21 cellular contexts compared by ENCODE assay signal in genomic region chr10:114332808-114333207, GRCh38.
DNase-seq lines count a peak whose midpoint lies in the region; ATAC-seq, FAIRE-seq and TF ChIP-seq lines count a peak whose summit lies in the region.
"Had no signal": no experiment of that assay in that cellular context is flagged by ENCODE, and none has a peak within 500 bp of the region (broad histone marks: within the 10 kb centered on the region; RNA-seq: fewer than 3 reads in every experiment).

No MANE protein-coding gene starts in this region.

- TF ChIP-seq EP300 in SK-N-SH (IDR thresholded peaks at IDR 0.05; ENCODE audit: borderline replicate concordance in 1 of 2, low read depth in 1 of 2, low read length in 1 of 2) = no peak

- WGBS in thyroid gland, 2 donors = 53 to 69% methylated on average over 6 to 7 of the region's 7 CpGs
- whole genome bisulfite sequencing in SK-N-SH (ENCODE audit: low lambda C conversion rate) = 75% methylated on average over 5 of the region's 7 CpGs

- DNase-seq in thyroid gland (no peak), SK-N-SH (no peak), left lobe of liver (ENCODE audit: low spot score) (no peak)
- DNase-seq in naive thymus-derived CD8-positive, alpha-beta T cell = no peak
- DNase-seq: activated CD4-positive, alpha-beta T cell treated with anti-CD3 and anti-CD28 coated beads, Interleukin-2, amount 50 U/mL, for 1 hour; activated naive CD8-positive, alpha-beta T cell treated with anti-CD3 and anti-CD28 coated beads for 36 hours; effector memory CD8-positive, alpha-beta T cell; NCI-H146; NCI-H2171 treated with DMSO at 0.1 percent for 48 hours; NCI-H526 treated with DMSO at 0.1 percent for 48 hours; right lobe of liver had no signal

- peaks cover 75% of the 10 kb centered on the region for H3K4me1 Mint-ChIP-seq in nephron
- peaks cover 0 to 2% (median 0%) of the 10 kb centered on the region in 4 donors for H3K4me1 Mint-ChIP-seq in naive thymus-derived CD8-positive, alpha-beta T cell

- TF ChIP-seq POLR2A in thyroid gland (IDR thresholded peaks at IDR 0.05) = no peak

- peaks cover 1% of the 10 kb centered on the region for H3K36me3 Mint-ChIP-seq in nephron (ENCODE audit: low read depth)
- H3K36me3 Mint-ChIP-seq in naive thymus-derived CD8-positive, alpha-beta T cell = no peaks in the 10 kb centered on the region
- H3K36me3 Mint-ChIP-seq: activated naive CD8-positive, alpha-beta T cell treated with anti-CD3 and anti-CD28 coated beads for 36 hours had no signal

- no peak overlapping the region for H3K9ac ChIP-seq in Loucy (ENCODE audit: low read depth, low read length, poor library complexity, severe bottlenecking)
- H3K9ac ChIP-seq in SK-N-SH = no peak overlapping the region

- H3K36me3 ChIP-seq in Loucy (ENCODE audit: insufficient read depth, low read length) (no peaks in the 10 kb centered on the region), thyroid gland (peaks cover 6 to 14% of the 10 kb centered on the region in 2 donors), SK-N-SH (replicated peaks in 1 of 2; ENCODE audit: control insufficient read depth in 1 of 2, insufficient read depth in 2 of 2, low read length in 1 of 2) (no peaks in the 10 kb centered on the region)
- H3K36me3 ChIP-seq: HAP-1, right lobe of liver had no signal

- peaks cover 3% of the 10 kb centered on the region for H3K27me3 Mint-ChIP-seq in nephron (ENCODE audit: low read depth)
- peaks cover 0 to 8% (median 0%) of the 10 kb centered on the region in 5 donors for H3K27me3 Mint-ChIP-seq in naive thymus-derived CD8-positive, alpha-beta T cell

- peak overlapping the region; percentile 55 to 68 (median 65) for H3K27ac ChIP-seq in thyroid gland
- no peak overlapping the region for H3K27ac ChIP-seq in SK-N-SH (ENCODE audit: low read depth in 2 of 2, low read length in 1 of 2)
- H3K27ac ChIP-seq: right lobe of liver had no signal

- H3K4me3 ChIP-seq in Loucy (ENCODE audit: low read length, poor library complexity, severe bottlenecking) (no peak overlapping the region), thyroid gland (replicated peaks in 1 of 3) (no peak overlapping the region), SK-N-SH (ENCODE audit: low read depth in 2 of 2, low read length in 1 of 2) (no peak overlapping the region)
- H3K4me3 ChIP-seq: GM12878, HAP-1, K562, lung, right lobe of liver had no signal

- H4K20me1 ChIP-seq in Loucy (ENCODE audit: insufficient read depth, low read length, poor library complexity, severe bottlenecking) = no peaks in the 10 kb centered on the region
- no peaks in the 10 kb centered on the region for H4K20me1 ChIP-seq in SK-N-SH (ENCODE audit: insufficient read depth)

- CTCF ChIA-PET in SK-N-SH (lab: Yijun Ruan, JAX) = interaction anchor here (1.1 to 2.6 kb wide), 2 partner anchors 29 to 44 kb away, joined by 4 to 11 read pairs; no protein-coding TSS in a partner anchor

- peak; percentile 58 for FAIRE-seq in endometrium (lab: Jason Lieb, UNC)
- FAIRE-seq: GM12878, K562 had no signal

- POLR2A ChIA-PET in naive thymus-derived CD8-positive, alpha-beta T cell (lab: Charles Lee) = no interaction called here
- POLR2A ChIA-PET in SK-N-SH (lab: Yijun Ruan, JAX) = no interaction called here

- H3K27me3 ChIP-seq in Loucy (ENCODE audit: insufficient read depth, low read length, poor library complexity, severe bottlenecking) = no peaks in the 10 kb centered on the region
- H3K27me3 ChIP-seq in thyroid gland = no peaks in the 10 kb centered on the region
- H3K27me3 ChIP-seq in SK-N-SH (ENCODE audit: insufficient read depth) = peaks cover 5% of the 10 kb centered on the region; the same call in 1 of the 2 replicates
- H3K27me3 ChIP-seq: right lobe of liver had no signal

- H3K9me3 ChIP-seq in Loucy (ENCODE audit: insufficient read depth, low read depth, low read length) (no peaks in the 10 kb centered on the region), thyroid gland (no peaks in the 10 kb centered on the region), SK-N-SH (no peaks in the 10 kb centered on the region)
- H3K9me3 ChIP-seq: HAP-1, right lobe of liver had no signal

- TF ChIP-seq CTCF in Loucy (conservative IDR thresholded peaks at IDR 0.05; ENCODE audit: low read length) (no peak), nephron (IDR thresholded peaks at IDR 0.05; ENCODE audit: unreplicated experiment in 3 of 3) (no peak), thyroid gland (IDR thresholded peaks at IDR 0.05) (no peak), SK-N-SH (IDR thresholded peaks at IDR 0.05) (no peak)

- H3K9me2 ChIP-seq in Loucy (replicated peaks; ENCODE audit: low read depth, low read length) (no peaks in the 10 kb centered on the region), SK-N-SH (no peaks in the 10 kb centered on the region)

- H3K4me2 ChIP-seq in Loucy (ENCODE audit: low read depth, low read length, poor library complexity, severe bottlenecking) (no peak overlapping the region), SK-N-SH (no peak overlapping the region)

- H3K27ac Mint-ChIP-seq in nephron = peak overlapping the region; percentile 93 to 98 (median 98)
- H3K27ac Mint-ChIP-seq in naive thymus-derived CD8-positive, alpha-beta T cell = no peak overlapping the region
- H3K27ac Mint-ChIP-seq: activated naive CD8-positive, alpha-beta T cell treated with anti-CD3 and anti-CD28 coated beads for 36 hours; activated T-helper 2 cell treated with anti-CD3 and anti-CD28 coated beads, Interferon-gamma antibody, Interleukin-2, Interleukin-4, amounts not matched to agents 10 μg/mL and 5 μg/mL and 100 μg/mL, durations not matched to agents 14 hours and 24 hours and 36 hours; effector memory CD8-positive, alpha-beta T cell had no signal

- H3K9me3 Mint-ChIP-seq in nephron = no peaks in the 10 kb centered on the region
- no peaks in the 10 kb centered on the region for H3K9me3 Mint-ChIP-seq in naive thymus-derived CD8-positive, alpha-beta T cell
- H3K9me3 Mint-ChIP-seq: activated naive CD8-positive, alpha-beta T cell treated with anti-CD3 and anti-CD28 coated beads for 36 hours; activated T-helper 2 cell treated with anti-CD3 and anti-CD28 coated beads, Interferon-gamma antibody, Interleukin-2, Interleukin-4, amounts not matched to agents 10 μg/mL and 5 μg/mL and 100 μg/mL, durations not matched to agents 14 hours and 24 hours and 36 hours; effector memory CD8-positive, alpha-beta T cell had no signal

- TF ChIP-seq RAD21 in SK-N-SH (IDR thresholded peaks at IDR 0.05; ENCODE audit: low read length) = no peak

- peaks cover 68% of the 10 kb centered on the region for H3K4me1 ChIP-seq in Loucy (ENCODE audit: insufficient read depth, low read length, poor library complexity, severe bottlenecking)
- H3K4me1 ChIP-seq in thyroid gland = peaks cover 41 to 61% of the 10 kb centered on the region in 2 donors
- no peaks in the 10 kb centered on the region; a peak in 1 of 4 replicates for H3K4me1 ChIP-seq in SK-N-SH (ENCODE audit: control insufficient read depth in 1 of 2, insufficient read depth in 2 of 2, low read depth in 1 of 2, low read length in 1 of 2)
- H3K4me1 ChIP-seq: HAP-1, right lobe of liver had no signal

- peak overlapping the region; percentile 44 for H2AFZ ChIP-seq in Loucy (ENCODE audit: low read length)
- no peak overlapping the region for H2AFZ ChIP-seq in SK-N-SH (ENCODE audit: low read depth)

- intact Hi-C loops in thyroid gland (cut with DNase I) = no loop called here

- ATAC-seq in naive thymus-derived CD8-positive, alpha-beta T cell = no peak
- ATAC-seq in left lobe of liver = no peak
- no peak for ATAC-seq in GM18868 (IDR thresholded peaks at IDR 0.05; ENCODE audit: unreplicated experiment)
- ATAC-seq: effector memory CD8-positive, alpha-beta T cell; GM12878; K562; SK-N-SH treated with all-trans-retinoic acid at 6 μM for 48 hours had no signal

- H3K79me2 ChIP-seq in Loucy (ENCODE audit: insufficient read depth, low read length) (no peaks in the 10 kb centered on the region), SK-N-SH (ENCODE audit: insufficient read depth) (no peaks in the 10 kb centered on the region)

- H3K4me3 Mint-ChIP-seq in nephron = peak overlapping the region in 1 of 3 experiments; percentile 54
- H3K4me3 Mint-ChIP-seq in naive thymus-derived CD8-positive, alpha-beta T cell = no peak overlapping the region
- H3K4me3 Mint-ChIP-seq: activated naive CD8-positive, alpha-beta T cell treated with anti-CD3 and anti-CD28 coated beads for 36 hours; effector memory CD8-positive, alpha-beta T cell had no signal

- no peaks in the 10 kb centered on the region for H3F3A ChIP-seq in Loucy (ENCODE audit: low read depth)
- no peaks in the 10 kb centered on the region for H3F3A ChIP-seq in SK-N-SH (replicated peaks; ENCODE audit: insufficient read depth)

TF ChIP-seq in SK-N-SH, 30 proteins besides CTCF, POLR2A, EP300 and RAD21:
- TF ChIP-seq POLR2AphosphoS5 (IDR thresholded peaks at IDR 0.05; ENCODE audit: low read depth, low read length) = no peak
- no peak for TF ChIP-seq RXRA (IDR thresholded peaks at IDR 0.05; ENCODE audit: borderline replicate concordance, low read depth)
- TF ChIP-seq TCF12 (IDR thresholded peaks at IDR 0.05) = no peak

Comparison
In these comparisons a context has a peak if more than half of its experiments do, and no peak if none do; other contexts are left out.
1. H3K27ac Mint-ChIP-seq: peak in nephron (3 of 3); none in naive thymus-derived CD8-positive, alpha-beta T cell (0 of 10).
2. H3K27ac ChIP-seq: peak in thyroid gland (3 of 3); none in SK-N-SH (0 of 2).